Comparison of ENCODE assay signal across 15 cellular contexts in genomic region chr10:110033724-110034235, GRCh38. TPM values are rescaled to one million over a fixed set of nuclear protein-coding genes. Genes with fewer than 3 reads are reported as not detected.
A peak's percentile ranks its signal among the peaks of the same experiment; 100 is the strongest.
DNase-seq lines count a peak whose midpoint lies in the region; ATAC-seq lines count a peak whose summit lies in the region.
"Had no signal": no experiment of that assay in that cellular context is flagged by ENCODE, and none has a peak within 500 bp of the region (broad histone marks: within the 10 kb centered on the region; RNA-seq: fewer than 3 reads in every experiment).

No MANE protein-coding gene starts in this region.

- DNase-seq in G401 (ENCODE audit: low spot score) (peak; percentile 24), LHCN-M2 (ENCODE audit: low read depth) (peak; percentile 26), myocyte (ENCODE audit: low read depth) (peak; percentile 23), NCI-H2029 treated with DMSO at 0.1 percent for 48 hours (lab: John Stamatoyannopoulos, UW) (no peak), SIG-M5 (lab: John Stamatoyannopoulos, UW) (no peak), HK-2 (ENCODE audit: unreplicated experiment) (no peak)
- DNase-seq: activated CD4-positive, alpha-beta T cell treated with anti-CD3 and anti-CD28 coated beads for 36 hours; activated CD8-positive, alpha-beta memory T cell treated with anti-CD3 and anti-CD28 coated beads, Interleukin-2, amount 10 ng/mL, durations not matched to agents 7 days and 5 days; NCI-H1930; SW 1271 had no signal

- peak overlapping the region; percentile 83 for H3K27ac ChIP-seq in cingulate gyrus (ENCODE audit: low read depth, low read length)
- H3K27ac ChIP-seq: KMS-11 had no signal

- in situ Hi-C loops in G401 (cut with HindIII; ENCODE audit: low sequenced_read_pairs): no loop called here

- ATAC-seq in GM18858 (IDR thresholded peaks at IDR 0.05; ENCODE audit: unreplicated experiment): no peak
- ATAC-seq: activated CD4-positive, alpha-beta T cell treated with anti-CD3 and anti-CD28 coated beads for 36 hours; activated CD8-positive, alpha-beta memory T cell treated with anti-CD3 and anti-CD28 coated beads, Interleukin-2, amount 10 ng/mL, durations not matched to agents 7 days and 5 days; Panc1; stimulated activated effector memory CD8-positive, alpha-beta T cell treated with anti-CD3 and anti-CD28 coated beads, Interleukin-12 subunit alpha, Interleukin-12 subunit beta, amount 100 ng/mL, for 72 hours had no signal

RNA-seq across cellular contexts. Expression of gene ADD3, which starts 26.0 kb away (rescaled TPM):
- total RNA-seq in G401 (2014; rRNA removed; shearing (Covaris generic)): 58.2 and 69.6 TPM in 2 replicates
- total RNA-seq in LHCN-M2 (2014; rRNA removed): 66.1 and 148 TPM in 2 replicates
- polyA plus RNA-seq in LHCN-M2 (2012): 30.4 TPM
- 95.9 and 799 TPM in 2 replicates for total RNA-seq in myocyte
- 53.9 TPM for polyA plus RNA-seq in myocyte (2012)

Comparison
In these comparisons a context has a peak if more than half of its experiments do, and no peak if none do; other contexts are left out.
1. DNase-seq: peak in G401 (single experiment), LHCN-M2 (single experiment) and myocyte (single experiment); none in NCI-H2029 treated with DMSO at 0.1 percent for 48 hours (single experiment), SIG-M5 (single experiment) and HK-2 (single experiment).